In genomic region chr17:13266596-13266995, GRCh38 we compare ENCODE assay signal across 34 cellular contexts.
A peak's percentile ranks its signal among the peaks of the same experiment; 100 is the strongest.
DNase-seq lines count a peak whose midpoint lies in the region; ATAC-seq, FAIRE-seq and TF ChIP-seq lines count a peak whose summit lies in the region.
"Had no signal": no experiment of that assay in that cellular context is flagged by ENCODE, and none has a peak within 500 bp of the region (broad histone marks: within the 10 kb centered on the region; RNA-seq: fewer than 3 reads in every experiment).

No MANE protein-coding gene starts in this region.

- no peak overlapping the region for H3K4me2 ChIP-seq in A549

- H3K4me3 Mint-ChIP-seq in natural killer cell = no peak overlapping the region
- H3K4me3 Mint-ChIP-seq: activated B cell treated with CpG ODN at 0.5 μM for 24 hours; activated naive CD4-positive, alpha-beta T cell treated with anti-CD3 and anti-CD28 coated beads for 36 hours; activated T-helper 1 cell treated with anti-CD3 and anti-CD28 coated beads, Interleukin-12 subunit alpha, Interleukin-12 subunit beta, Interleukin-2, Interleukin-4 antibody, amounts not matched to agents 30 ng/mL and 10 ng/mL and 1 ng/mL, durations not matched to agents 14 hours and 24 hours and 36 hours; effector memory CD8-positive, alpha-beta T cell; naive B cell had no signal

- no peak overlapping the region for H3K27ac ChIP-seq in A549
- H3K27ac ChIP-seq: cardiac muscle cell, left ventricle myocardium inferior had no signal

- no peaks in the 10 kb centered on the region for H3K36me3 Mint-ChIP-seq in natural killer cell
- H3K36me3 Mint-ChIP-seq: naive B cell had no signal

- ATAC-seq in A549 (no peak), natural killer cell (no peak), HG03342 (IDR thresholded peaks at IDR 0.05; ENCODE audit: unreplicated experiment) (no peak)
- ATAC-seq: effector memory CD8-positive, alpha-beta T cell; Panc1; sciatic nerve had no signal

- TF ChIP-seq CTCF in A549 (IDR thresholded peaks at IDR 0.05) (no peak), foreskin fibroblast (IDR thresholded peaks at IDR 0.05; ENCODE audit: low read depth, low read length) (no peak), natural killer cell (IDR thresholded peaks at IDR 0.05) (no peak)

- H3K4me1 ChIP-seq in A549 = no peaks in the 10 kb centered on the region
- no peaks in the 10 kb centered on the region for H3K4me1 ChIP-seq in adipocyte (ENCODE audit: control insufficient read depth, insufficient read depth, low read length)
- H3K4me1 ChIP-seq: left ventricle myocardium inferior had no signal

- H3K27me3 Mint-ChIP-seq in natural killer cell (ENCODE audit: low read depth in 2 of 2) = no peaks in the 10 kb centered on the region
- H3K27me3 Mint-ChIP-seq: activated B cell treated with CpG ODN at 0.5 μM for 24 hours, naive B cell, progenitor cell of endocrine pancreas had no signal

- peaks cover 3 to 7% of the 10 kb centered on the region in 2 donors for H3K9me3 Mint-ChIP-seq in natural killer cell
- H3K9me3 Mint-ChIP-seq: activated B cell treated with CpG ODN at 0.5 μM for 24 hours; activated naive CD4-positive, alpha-beta T cell treated with anti-CD3 and anti-CD28 coated beads for 36 hours; effector memory CD8-positive, alpha-beta T cell had no signal

- CTCF ChIA-PET in A549 (lab: Yijun Ruan, JAX) = no interaction called here

- H3K27me3 ChIP-seq in adipocyte (replicated peaks; ENCODE audit: control insufficient read depth, insufficient read depth, low read length) = peaks cover 10% of the 10 kb centered on the region
- H3K27me3 ChIP-seq: cardiac muscle cell had no signal

- H3K9me3 ChIP-seq in A549 (no peaks in the 10 kb centered on the region; the same call in 2 of the 3 replicates), adipocyte (ENCODE audit: control insufficient read depth, low read length) (no peaks in the 10 kb centered on the region)
- H3K9me3 ChIP-seq: left ventricle myocardium inferior had no signal

- no peak for TF ChIP-seq EP300 in A549 (IDR thresholded peaks at IDR 0.05)

- no peak overlapping the region for H3K27ac Mint-ChIP-seq in natural killer cell
- H3K27ac Mint-ChIP-seq: activated B cell treated with CpG ODN at 0.5 μM for 24 hours; activated naive CD4-positive, alpha-beta T cell treated with anti-CD3 and anti-CD28 coated beads for 36 hours; activated T-helper 1 cell treated with anti-CD3 and anti-CD28 coated beads, Interleukin-12 subunit alpha, Interleukin-12 subunit beta, Interleukin-2, Interleukin-4 antibody, amounts not matched to agents 30 ng/mL and 10 ng/mL and 1 ng/mL, durations not matched to agents 14 hours and 24 hours and 36 hours; effector memory CD8-positive, alpha-beta T cell; naive B cell; progenitor cell of endocrine pancreas had no signal

- POLR2A ChIA-PET in A549 (lab: Yijun Ruan, JAX) = no interaction called here

- no peaks in the 10 kb centered on the region for H3K4me1 Mint-ChIP-seq in natural killer cell
- H3K4me1 Mint-ChIP-seq: activated B cell treated with CpG ODN at 0.5 μM for 24 hours, naive B cell had no signal

- intact Hi-C loops in natural killer cell (cut with micrococcal nuclease) = no loop called here

- TF ChIP-seq RAD21 in A549 (conservative IDR thresholded peaks at IDR 0.05 in 1 of 2, IDR thresholded peaks at IDR 0.05 in 1 of 2) = no peak

- DNase-seq in A549 (ENCODE audit: low read depth in 1 of 2, low spot score in 1 of 2) (no peak), ELR (ENCODE audit: low read depth) (peak; percentile 6), adipocyte (ENCODE audit: low read depth) (peak; percentile 54), foreskin fibroblast (peak; percentile 7 to 10), natural killer cell (no peak), RCC 7860 (ENCODE audit: low spot score) (no peak)
- DNase-seq in NK-92 treated with Interleukin-12 subunit alpha and Interleukin-12 subunit beta, amount 100 ng/mL, for 24 hours (lab: John Stamatoyannopoulos, UW) = no peak
- DNase-seq: 8988T; activated B cell treated with CpG ODN at 0.5 μM for 24 hours; activated CD4-positive, alpha-beta T cell treated with anti-CD3 and anti-CD28 coated beads, Interleukin-2, amount 50 U/mL, for 1 hour; activated naive CD4-positive, alpha-beta T cell treated with anti-CD3 and anti-CD28 coated beads for 36 hours; amygdala; C1 segment of cervical spinal cord; COR-L47; cortex of kidney; DND-41; effector memory CD8-positive, alpha-beta T cell; erythroblast; GOT3; left ventricle myocardium inferior; naive B cell; NCI-H1105; NCI-H1930; NCI-H524 treated with DMSO at 0.1 percent for 48 hours; SHP77 treated with DMSO at 0.1 percent for 48 hours; stimulated activated naive CD4-positive, alpha-beta T cell treated with Interleukin-2 at 50 U/mL for 16 hours had no signal

- no peak for TF ChIP-seq POLR2A in A549 (IDR thresholded peaks at IDR 0.05; ENCODE audit: low read length)

- WGBS in A549 (ENCODE audit: missing lambda C conversion rate) = 3% methylated on average over 7 of the region's 7 CpGs

- H3K36me3 ChIP-seq in adipocyte (ENCODE audit: control insufficient read depth, insufficient read depth, low read length, severe bottlenecking) = no peaks in the 10 kb centered on the region
- H3K36me3 ChIP-seq: cardiac muscle cell, left ventricle myocardium inferior had no signal

- FAIRE-seq in A549 (lab: Jason Lieb, UNC) (peak; percentile 23), RCC 7860 (lab: Jason Lieb, UNC) (no peak)
- FAIRE-seq: islet of Langerhans, urothelium cell line had no signal

- H3K9ac ChIP-seq in adipocyte (ENCODE audit: low read length) = no peak overlapping the region

- H3K4me3 ChIP-seq in A549 (no peak overlapping the region), adipocyte (ENCODE audit: low read length) (no peak overlapping the region), foreskin fibroblast (ENCODE audit: low read depth in 1 of 2, low read length in 2 of 2) (no peak overlapping the region)
- H3K4me3 ChIP-seq: cardiac muscle cell, left ventricle myocardium inferior had no signal

TF ChIP-seq in A549, 52 proteins besides CTCF, POLR2A, EP300 and RAD21 (continues in another document):
- TF ChIP-seq ZC3H11A (IDR thresholded peaks at IDR 0.05) (no peak), ELK1 (IDR thresholded peaks at IDR 0.05; ENCODE audit: low read depth, low read length) (no peak), EHMT2 (IDR thresholded peaks at IDR 0.05; ENCODE audit: low read depth) (no peak), MYC (IDR thresholded peaks at IDR 0.05; ENCODE audit: borderline replicate concordance, low read length) (no peak), MAFK (IDR thresholded peaks at IDR 0.05; ENCODE audit: partially characterized antibody) (no peak), HMGXB4 (CRISPR knock-in tag; IDR thresholded peaks at IDR 0.05; ENCODE audit: borderline replicate concordance) (no peak), RCOR1 (IDR thresholded peaks at IDR 0.05; ENCODE audit: low read depth, low read length) (no peak), TFCP2L1 (CRISPR knock-in tag; IDR thresholded peaks at IDR 0.05) (no peak), REST (IDR thresholded peaks at IDR 0.05) (no peak), CHD4 (IDR thresholded peaks at IDR 0.05; ENCODE audit: borderline replicate concordance) (no peak), ESRRA (IDR thresholded peaks at IDR 0.05; ENCODE audit: borderline replicate concordance, low read length) (no peak), HDAC2 (IDR thresholded peaks at IDR 0.05) (no peak)

Comparison
In these comparisons a context has a peak if more than half of its experiments do, and no peak if none do; other contexts are left out.
1. DNase-seq: peak in ELR (single experiment), adipocyte (single experiment) and foreskin fibroblast (2 of 2); none in A549 (0 of 2), NK-92 treated with Interleukin-12 subunit alpha and Interleukin-12 subunit beta, amount 100 ng/mL, for 24 hours (single experiment), natural killer cell (single experiment) and RCC 7860 (single experiment).